Comparison of ENCODE assay signal across 26 cellular contexts in the genomic region with DNA sequence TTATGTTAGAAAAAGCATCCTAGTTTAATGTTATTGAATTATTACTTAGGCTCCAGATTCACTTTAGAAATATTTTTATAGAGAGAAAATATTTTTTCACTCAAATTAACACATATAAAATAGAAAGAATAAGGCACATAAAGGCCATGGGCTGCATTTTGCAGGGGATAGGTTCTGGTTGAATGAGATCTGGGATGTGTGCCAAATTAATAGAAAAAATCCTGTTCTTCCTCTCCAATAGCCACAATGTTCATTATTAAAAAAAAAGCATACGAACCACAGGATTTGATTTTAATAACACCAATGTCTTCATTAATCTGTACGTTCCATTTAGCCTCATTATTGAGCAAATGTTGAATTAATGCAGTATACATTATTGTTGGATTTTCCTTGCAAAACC.
DNase-seq lines count a peak whose midpoint lies in the region; ATAC-seq lines count a peak whose summit lies in the region.
"Had no signal": no experiment of that assay in that cellular context is flagged by ENCODE, and none has a peak within 500 bp of the region (broad histone marks: within the 10 kb centered on the region; RNA-seq: fewer than 3 reads in every experiment).

No MANE protein-coding gene starts in this region.

- no peaks in the 10 kb centered on the region for H3K27me3 Mint-ChIP-seq in stimulated activated naive B cell treated with anti-CD40 and anti-IgM and Interleukin-4, amounts not matched to agents 10 μg/mL and 1 μg/mL and 100 μg/mL, for 72 hours
- H3K27me3 Mint-ChIP-seq: activated T-cell treated with anti-CD3 and anti-CD28 coated beads, Interleukin-2, amount 50 U/mL, for 24 hours; CD4-positive, alpha-beta memory T cell; stimulated activated naive CD8-positive, alpha-beta T cell treated with anti-CD3 and anti-CD28 coated beads, Interleukin-15, Interleukin-2, amounts not matched to agents 100 ng/mL and 50 ng/mL, for 24 hours; T-cell had no signal

- no peak overlapping the region for H3K27ac Mint-ChIP-seq in stimulated activated naive B cell treated with anti-CD40 and anti-IgM and Interleukin-4, amounts not matched to agents 10 μg/mL and 1 μg/mL and 100 μg/mL, for 72 hours
- H3K27ac Mint-ChIP-seq: activated naive CD4-positive, alpha-beta T cell treated with anti-CD3 and anti-CD28 coated beads for 36 hours; activated T-cell treated with anti-CD3 and anti-CD28 coated beads, Interleukin-2, amount 50 U/mL, for 24 hours; CD4-positive, alpha-beta memory T cell; stimulated activated naive CD8-positive, alpha-beta T cell treated with anti-CD3 and anti-CD28 coated beads, Interleukin-15, Interleukin-2, amounts not matched to agents 100 ng/mL and 50 ng/mL, for 24 hours; T-cell had no signal

- peak; percentile 79 for DNase-seq in G401 (ENCODE audit: low spot score)
- peak; percentile 44 for DNase-seq in NCI-H1694 treated with DMSO at 0.1 percent for 48 hours (lab: John Stamatoyannopoulos, UW)
- peak; percentile 30 for DNase-seq in NCI-H69 (lab: John Stamatoyannopoulos, UW)
- DNase-seq in stimulated activated naive B cell treated with anti-CD40 and anti-IgM and Interleukin-4, amounts not matched to agents 10 μg/mL and 1 μg/mL and 100 μg/mL, for 72 hours: no peak
- DNase-seq in AML-193 (lab: John Stamatoyannopoulos, UW): no peak
- no peak for DNase-seq in retina
- DNase-seq: activated CD4-positive, alpha-beta T cell treated with anti-CD3 and anti-CD28 coated beads for 1 hour; activated CD8-positive, alpha-beta memory T cell treated with anti-CD3 and anti-CD28 coated beads for 24 hours; activated naive CD4-positive, alpha-beta T cell treated with anti-CD3 and anti-CD28 coated beads for 36 hours; activated T-cell treated with anti-CD3 and anti-CD28 coated beads, Interleukin-2, amount 50 U/mL, for 24 hours; amniotic stem cell; CD4-positive, alpha-beta memory T cell; cortex of kidney; left cardiac atrium; mesenchymal stem cell; NCI-H1048; NCI-H774; occipital lobe; Right ventricle myocardium superior; spleen; stimulated activated CD4-positive, alpha-beta T cell treated with anti-CD3 and anti-CD28 coated beads, Interleukin-4, amount 100 ng/mL, for 4 hours; T-cell had no signal

- no peaks in the 10 kb centered on the region for H3K36me3 Mint-ChIP-seq in stimulated activated naive B cell treated with anti-CD40 and anti-IgM and Interleukin-4, amounts not matched to agents 10 μg/mL and 1 μg/mL and 100 μg/mL, for 72 hours
- H3K36me3 Mint-ChIP-seq: CD4-positive, alpha-beta memory T cell; T-cell had no signal

- H3K27ac ChIP-seq in layer of hippocampus (ENCODE audit: low read depth, low read length): peak overlapping the region; percentile 47
- H3K27ac ChIP-seq: right atrium auricular region, spleen, tibial nerve had no signal

- in situ Hi-C loops in G401 (cut with HindIII; ENCODE audit: low sequenced_read_pairs): no loop called here

- H3K9me3 Mint-ChIP-seq in stimulated activated naive B cell treated with anti-CD40 and anti-IgM and Interleukin-4, amounts not matched to agents 10 μg/mL and 1 μg/mL and 100 μg/mL, for 72 hours: no peaks in the 10 kb centered on the region
- H3K9me3 Mint-ChIP-seq: activated naive CD4-positive, alpha-beta T cell treated with anti-CD3 and anti-CD28 coated beads for 36 hours; activated T-cell treated with anti-CD3 and anti-CD28 coated beads, Interleukin-2, amount 50 U/mL, for 24 hours; stimulated activated naive CD8-positive, alpha-beta T cell treated with anti-CD3 and anti-CD28 coated beads, Interleukin-15, Interleukin-2, amounts not matched to agents 100 ng/mL and 50 ng/mL, for 24 hours had no signal

- no peaks in the 10 kb centered on the region for H3K27me3 ChIP-seq in layer of hippocampus (ENCODE audit: control insufficient read depth, insufficient read depth, low read length)
- H3K27me3 ChIP-seq: right atrium auricular region, spleen, tibial nerve had no signal

- H3K4me3 Mint-ChIP-seq in stimulated activated naive B cell treated with anti-CD40 and anti-IgM and Interleukin-4, amounts not matched to agents 10 μg/mL and 1 μg/mL and 100 μg/mL, for 72 hours: no peak overlapping the region
- H3K4me3 Mint-ChIP-seq: activated naive CD4-positive, alpha-beta T cell treated with anti-CD3 and anti-CD28 coated beads for 36 hours; activated T-cell treated with anti-CD3 and anti-CD28 coated beads, Interleukin-2, amount 50 U/mL, for 24 hours; CD4-positive, alpha-beta memory T cell; stimulated activated naive CD8-positive, alpha-beta T cell treated with anti-CD3 and anti-CD28 coated beads, Interleukin-15, Interleukin-2, amounts not matched to agents 100 ng/mL and 50 ng/mL, for 24 hours; T-cell had no signal

- no peak for ATAC-seq in stimulated activated naive B cell treated with anti-CD40 and anti-IgM and Interleukin-4, amounts not matched to agents 10 μg/mL and 1 μg/mL and 100 μg/mL, for 72 hours (replicated peaks)
- ATAC-seq: left cardiac atrium, T-cell had no signal

- no peaks in the 10 kb centered on the region for H3K4me1 Mint-ChIP-seq in stimulated activated naive B cell treated with anti-CD40 and anti-IgM and Interleukin-4, amounts not matched to agents 10 μg/mL and 1 μg/mL and 100 μg/mL, for 72 hours
- H3K4me1 Mint-ChIP-seq: CD4-positive, alpha-beta memory T cell; T-cell had no signal

Comparison
In these comparisons a context has a peak if more than half of its experiments do, and no peak if none do; other contexts are left out.
1. DNase-seq: peak in G401 (single experiment), NCI-H1694 treated with DMSO at 0.1 percent for 48 hours (single experiment) and NCI-H69 (single experiment); none in stimulated activated naive B cell treated with anti-CD40 and anti-IgM and Interleukin-4, amounts not matched to agents 10 μg/mL and 1 μg/mL and 100 μg/mL, for 72 hours (single experiment), AML-193 (0 of 2) and retina (single experiment).